1 cellular context compared by ENCODE assay signal in genomic region chr1:53949651-53950050, GRCh38.
TF ChIP-seq lines count a peak whose summit lies in the region.

No MANE protein-coding gene starts in this region.

TF ChIP-seq in WTC11, 78 proteins besides CTCF, POLR2A, EP300 and RAD21 (continued from another document):
- TF ChIP-seq E2F4 (CRISPR knock-in tag; IDR thresholded peaks at IDR 0.05; ENCODE audit: borderline replicate concordance, low read depth) (no peak), ZNF138 (CRISPR knock-in tag; conservative IDR thresholded peaks at IDR 0.05) (no peak), ZBTB43 (CRISPR knock-in tag; IDR thresholded peaks at IDR 0.05) (no peak), SP1 (CRISPR knock-in tag; conservative IDR thresholded peaks at IDR 0.05) (no peak)
